Comparison of ENCODE assay signal across 7 cellular contexts in genomic region chr17:1710807-1711553, GRCh38. TPM values are rescaled to one million over a fixed set of nuclear protein-coding genes. Genes with fewer than 3 reads are reported as not detected.
DNase-seq lines count a peak whose midpoint lies in the region; ATAC-seq and TF ChIP-seq lines count a peak whose summit lies in the region.

No MANE protein-coding gene starts in this region.

- H3K27me3 Mint-ChIP-seq in HFFc6 (ENCODE audit: insufficient read depth): peaks cover 30% of the 10 kb centered on the region
- peaks cover 71% of the 10 kb centered on the region for H3K27me3 Mint-ChIP-seq in stimulated activated memory B cell treated with anti-CD40 and anti-IgM and Interleukin-4, amounts not matched to agents 10 μg/mL and 1 μg/mL and 100 μg/mL, for 72 hours

- peak overlapping the region; percentile 79 for H3K27ac Mint-ChIP-seq in HFFc6
- no peak overlapping the region for H3K27ac Mint-ChIP-seq in stimulated activated memory B cell treated with anti-CD40 and anti-IgM and Interleukin-4, amounts not matched to agents 10 μg/mL and 1 μg/mL and 100 μg/mL, for 72 hours

- DNase-seq in HFFc6: no peak
- DNase-seq in adipocyte (ENCODE audit: low read depth): peak; percentile 35
- DNase-seq in NCI-H187 treated with DMSO at 0.1 percent for 48 hours (lab: John Stamatoyannopoulos, UW): no peak

- H3K4me1 ChIP-seq in adipocyte (ENCODE audit: control insufficient read depth, insufficient read depth, low read length): peaks cover 36% of the 10 kb centered on the region
- peaks cover 18% of the 10 kb centered on the region for H3K4me1 ChIP-seq in iPS-20b (ENCODE audit: insufficient read depth, low read length)

- no peaks in the 10 kb centered on the region for H3K9me3 ChIP-seq in adipocyte (ENCODE audit: control insufficient read depth, low read length)
- no peaks in the 10 kb centered on the region for H3K9me3 ChIP-seq in iPS-20b (ENCODE audit: insufficient read depth, low read depth, low read length)

- H3K4me1 Mint-ChIP-seq in HFFc6 (ENCODE audit: low read depth): peaks cover 36% of the 10 kb centered on the region
- peaks cover 31% of the 10 kb centered on the region for H3K4me1 Mint-ChIP-seq in stimulated activated memory B cell treated with anti-CD40 and anti-IgM and Interleukin-4, amounts not matched to agents 10 μg/mL and 1 μg/mL and 100 μg/mL, for 72 hours

- H3K36me3 ChIP-seq in adipocyte (ENCODE audit: control insufficient read depth, insufficient read depth, low read length, severe bottlenecking) (peaks cover 40% of the 10 kb centered on the region), iPS-20b (ENCODE audit: insufficient read depth, low read depth, low read length) (peaks cover 16% of the 10 kb centered on the region)

- no peak for ATAC-seq in stimulated activated memory B cell treated with anti-CD40 and anti-IgM and Interleukin-4, amounts not matched to agents 10 μg/mL and 1 μg/mL and 100 μg/mL, for 72 hours
- ATAC-seq in GM19023 (IDR thresholded peaks at IDR 0.05; ENCODE audit: unreplicated experiment) (no peak), GM18870 (IDR thresholded peaks at IDR 0.05; ENCODE audit: unreplicated experiment) (no peak)

- H3K27me3 ChIP-seq in adipocyte (replicated peaks; ENCODE audit: control insufficient read depth, insufficient read depth, low read length) (no peaks in the 10 kb centered on the region), iPS-20b (ENCODE audit: insufficient read depth, low read length) (peaks cover 17% of the 10 kb centered on the region; the same call in 1 of the 2 replicates)

- no peak for TF ChIP-seq CTCF in HFFc6 (IDR thresholded peaks at IDR 0.05)

- H3K27ac ChIP-seq in iPS-20b (ENCODE audit: low read length): no peak overlapping the region

- H3K36me3 Mint-ChIP-seq in HFFc6 (ENCODE audit: low read depth): peaks cover 36% of the 10 kb centered on the region
- peaks cover 45% of the 10 kb centered on the region for H3K36me3 Mint-ChIP-seq in stimulated activated memory B cell treated with anti-CD40 and anti-IgM and Interleukin-4, amounts not matched to agents 10 μg/mL and 1 μg/mL and 100 μg/mL, for 72 hours

- H3K4me3 Mint-ChIP-seq in HFFc6: peak overlapping the region; percentile 91
- peak overlapping the region; percentile 60 for H3K4me3 Mint-ChIP-seq in stimulated activated memory B cell treated with anti-CD40 and anti-IgM and Interleukin-4, amounts not matched to agents 10 μg/mL and 1 μg/mL and 100 μg/mL, for 72 hours

- H3K9ac ChIP-seq in adipocyte (ENCODE audit: low read length): peak overlapping the region; percentile 99
- peak overlapping the region; percentile 11; the same call in 1 of the 2 replicates for H3K9ac ChIP-seq in iPS-20b (ENCODE audit: low read depth, low read length)

- H3K9me3 Mint-ChIP-seq in HFFc6: no peaks in the 10 kb centered on the region
- no peaks in the 10 kb centered on the region for H3K9me3 Mint-ChIP-seq in stimulated activated memory B cell treated with anti-CD40 and anti-IgM and Interleukin-4, amounts not matched to agents 10 μg/mL and 1 μg/mL and 100 μg/mL, for 72 hours

- H3K4me3 ChIP-seq in adipocyte (ENCODE audit: low read length): peak overlapping the region; percentile 97
- peak overlapping the region; percentile 75 for H3K4me3 ChIP-seq in iPS-20b (ENCODE audit: low read length)

RNA-seq across cellular contexts. Expression of gene TLCD2, which starts 0.8 kb away (rescaled TPM):
- 1 to 10 TPM; 2.7 to 3.8 (median 3.2) TPM for total RNA-seq in HFFc6 (2021; fragmentation: NEBNext Ultra II Directional; extraction: Animal tissue kit (Norgen Biotek cat#: 25700))

RNA-seq across cellular contexts. Expression of gene WDR81, which starts 13.5 kb away (rescaled TPM):
- total RNA-seq in HFFc6 (2021; fragmentation: NEBNext Ultra II Directional; extraction: Animal tissue kit (Norgen Biotek cat#: 25700)): 10 to 100 TPM; 12.5 to 18.1 (median 13.2) TPM

RNA-seq across cellular contexts. Expression of gene PRPF8, which starts 26.3 kb away (rescaled TPM):
- total RNA-seq in HFFc6 (2021; fragmentation: NEBNext Ultra II Directional; extraction: Animal tissue kit (Norgen Biotek cat#: 25700)): 100 to 1,000 TPM; 224 to 285 (median 248) TPM

RNA-seq across cellular contexts. Expression of gene SERPINF2, which starts 31.7 kb away (rescaled TPM):
- not detected for total RNA-seq in HFFc6 (2021; fragmentation: NEBNext Ultra II Directional; extraction: Animal tissue kit (Norgen Biotek cat#: 25700))

RNA-seq across cellular contexts. Expression of gene SERPINF1, which starts 50.9 kb away (rescaled TPM):
- total RNA-seq in HFFc6 (2021; fragmentation: NEBNext Ultra II Directional; extraction: Animal tissue kit (Norgen Biotek cat#: 25700)): 10 to 100 TPM; 12.0 to 46.8 (median 13.2) TPM
